Comparison of ENCODE assay signal across 12 cellular contexts in the genomic region with DNA sequence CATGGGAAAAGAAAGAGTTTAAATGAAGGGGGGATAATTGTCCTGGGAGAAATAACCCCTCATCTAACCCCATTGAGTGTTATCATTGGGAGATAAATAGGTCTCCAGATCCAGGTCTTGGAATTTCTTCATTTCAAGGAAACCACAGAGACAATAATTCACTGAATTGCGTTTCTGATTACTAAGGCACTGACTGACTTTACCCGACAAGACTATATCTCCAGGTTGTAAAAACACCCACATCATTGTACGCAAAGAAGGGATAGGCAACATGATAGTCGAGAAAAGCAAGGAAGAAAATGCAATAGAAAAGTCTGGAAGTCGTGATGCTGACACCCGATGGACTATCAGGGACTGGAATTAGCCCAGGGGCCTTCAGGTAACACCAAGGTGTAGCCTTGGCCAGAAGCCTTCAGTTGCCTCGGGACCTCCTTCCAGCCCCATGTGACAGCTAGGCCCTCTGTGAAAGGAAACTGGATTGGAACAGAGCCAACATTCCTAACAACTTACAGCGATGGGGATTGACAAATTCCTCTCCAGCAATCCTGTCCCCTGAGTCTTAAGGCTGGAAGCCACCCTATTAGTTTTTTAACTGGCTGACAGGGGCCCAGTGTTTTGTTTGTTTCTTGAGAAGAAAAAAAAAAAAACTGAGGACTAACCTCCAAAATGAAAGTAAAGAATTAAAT. TPM values are rescaled to one million over a fixed set of nuclear protein-coding genes. Genes with fewer than 3 reads are reported as not detected.
DNase-seq lines count a peak whose midpoint lies in the region; FAIRE-seq and TF ChIP-seq lines count a peak whose summit lies in the region.
"Had no signal": no experiment of that assay in that cellular context is flagged by ENCODE, and none has a peak within 500 bp of the region (broad histone marks: within the 10 kb centered on the region; RNA-seq: fewer than 3 reads in every experiment).

No MANE protein-coding gene starts in this region.

- peaks cover 9% of the 10 kb centered on the region for H3K4me1 Mint-ChIP-seq in osteocyte (ENCODE audit: unreplicated experiment)
- H3K4me1 Mint-ChIP-seq: memory B cell had no signal

- H3K36me3 ChIP-seq in fibroblast of lung (ENCODE audit: control insufficient read depth, insufficient read depth, low read length), result no peaks in the 10 kb centered on the region
- H3K36me3 ChIP-seq: stomach had no signal

- no peaks in the 10 kb centered on the region for H3K36me3 Mint-ChIP-seq in osteocyte (ENCODE audit: unreplicated experiment)

- H3K9ac ChIP-seq in fibroblast of lung (ENCODE audit: insufficient read depth, low read length), result no peak overlapping the region

- H3K27me3 Mint-ChIP-seq in osteocyte (ENCODE audit: unreplicated experiment), result no peaks in the 10 kb centered on the region
- H3K27me3 Mint-ChIP-seq: memory B cell had no signal

- DNase-seq in GM03348 (ENCODE audit: low spot score) (peak; percentile 35), RCC 7860 (ENCODE audit: low spot score) (peak; percentile 89), fibroblast of lung (ENCODE audit: low read depth in 2 of 2) (peak; percentile 41 to 84), osteocyte (ENCODE audit: extremely low spot score, unreplicated experiment) (no peak), occipital lobe (lab: John Stamatoyannopoulos, UW) (no peak), D341Med (ENCODE audit: low spot score) (no peak)
- no peak for DNase-seq in stimulated activated CD4-positive, alpha-beta T cell treated with anti-CD3 and anti-CD28 coated beads, Interleukin-4, amount 100 ng/mL, for 4 hours
- no peak for DNase-seq in stimulated activated CD4-positive, alpha-beta T cell treated with anti-CD3 and anti-CD28 coated beads, Interleukin-12 subunit alpha, Interleukin-12 subunit beta, amount 100 ng/mL, for 4 hours
- DNase-seq: effector memory CD4-positive, alpha-beta T cell; NCI-H187 treated with DMSO at 0.1 percent for 48 hours; stomach had no signal

- no peaks in the 10 kb centered on the region for H3K9me3 Mint-ChIP-seq in osteocyte (ENCODE audit: unreplicated experiment)
- H3K9me3 Mint-ChIP-seq: memory B cell had no signal

- peak overlapping the region; percentile 33 for H3K4me2 ChIP-seq in fibroblast of lung (ENCODE audit: extremely low read depth, insufficient read depth, low read length)

- H3K4me3 Mint-ChIP-seq in osteocyte (ENCODE audit: unreplicated experiment), result no peak overlapping the region
- H3K4me3 Mint-ChIP-seq: memory B cell had no signal

- H3K4me3 ChIP-seq in fibroblast of lung (replicated peaks in 1 of 4; ENCODE audit: control extremely low read depth in 1 of 4, insufficient read depth in 1 of 4, low read depth in 3 of 4, low read length in 4 of 4), result no peak overlapping the region
- H3K4me3 ChIP-seq: stomach had no signal

- FAIRE-seq in RCC 7860 (lab: Jason Lieb, UNC), result peak; percentile 95

- no peaks in the 10 kb centered on the region for H4K20me1 ChIP-seq in fibroblast of lung (ENCODE audit: control insufficient read depth, extremely low read depth, insufficient read depth, low read length)

- no peak overlapping the region for H3K27ac ChIP-seq in fibroblast of lung (ENCODE audit: insufficient read depth, low read length)
- H3K27ac ChIP-seq: stomach had no signal

- H3K27ac Mint-ChIP-seq in osteocyte (ENCODE audit: unreplicated experiment), result peak overlapping the region; percentile 17
- H3K27ac Mint-ChIP-seq: memory B cell had no signal

- H3K27me3 ChIP-seq in fibroblast of lung (ENCODE audit: control insufficient read depth, insufficient read depth, low read length), result no peaks in the 10 kb centered on the region
- H3K27me3 ChIP-seq: stomach had no signal

- no peak overlapping the region for H2AFZ ChIP-seq in fibroblast of lung (ENCODE audit: low read length)

- TF ChIP-seq CTCF in fibroblast of lung (conservative IDR thresholded peaks at IDR 0.05 in 1 of 2, IDR thresholded peaks at IDR 0.05 in 1 of 2; ENCODE audit: low read depth in 1 of 2, low read length in 2 of 2), result no peak
- TF ChIP-seq CTCF in osteocyte (IDR thresholded peaks at IDR 0.05), result no peak

- no peaks in the 10 kb centered on the region for H3K9me3 ChIP-seq in fibroblast of lung (ENCODE audit: control insufficient read depth, insufficient read depth, low read depth, low read length)
- H3K9me3 ChIP-seq: stomach had no signal

- H3K79me2 ChIP-seq in fibroblast of lung (ENCODE audit: control insufficient read depth, insufficient read depth, low read length), result no peaks in the 10 kb centered on the region

- H3K4me1 ChIP-seq in fibroblast of lung (ENCODE audit: control insufficient read depth, extremely low read depth, insufficient read depth, low read length), result no peaks in the 10 kb centered on the region
- H3K4me1 ChIP-seq: stomach had no signal

RNA-seq across cellular contexts. Expression of gene RAB9B, which starts 46.6 kb away (rescaled TPM):
- 0.50 and 0.77 TPM in 2 replicates for total RNA-seq in fibroblast of lung
- 0.47 and 0.90 TPM in 2 replicates for polyA plus RNA-seq in fibroblast of lung
- 0.32 and 0.47 TPM in 2 replicates for polyA plus RNA-seq in fibroblast of lung (2012)
- polyA minus RNA-seq in fibroblast of lung (ENCODE audit: low replicate concordance), result 0.07 TPM in 1 of 2 replicates, not detected in the other
- total RNA-seq in osteocyte, result 2.0 and 2.4 TPM in 2 replicates
- total RNA-seq in occipital lobe, result 36.3 TPM

Comparison
In these comparisons a context has a peak if more than half of its experiments do, and no peak if none do; other contexts are left out.
1. DNase-seq: peak in GM03348 (single experiment), RCC 7860 (single experiment) and fibroblast of lung (2 of 2); none in osteocyte (single experiment), stimulated activated CD4-positive, alpha-beta T cell treated with anti-CD3 and anti-CD28 coated beads, Interleukin-4, amount 100 ng/mL, for 4 hours (0 of 2), occipital lobe (single experiment), stimulated activated CD4-positive, alpha-beta T cell treated with anti-CD3 and anti-CD28 coated beads, Interleukin-12 subunit alpha, Interleukin-12 subunit beta, amount 100 ng/mL, for 4 hours (single experiment) and D341Med (single experiment).
2. RNA of gene RAB9B, which starts 46.6 kb away (total RNA-seq): 36.3 TPM in occipital lobe (single experiment); 2.0 to 2.4 TPM in osteocyte and 0.50 to 0.77 TPM in fibroblast of lung; every median in the first group is over 10 times any median in the second.